In the genomic region with DNA sequence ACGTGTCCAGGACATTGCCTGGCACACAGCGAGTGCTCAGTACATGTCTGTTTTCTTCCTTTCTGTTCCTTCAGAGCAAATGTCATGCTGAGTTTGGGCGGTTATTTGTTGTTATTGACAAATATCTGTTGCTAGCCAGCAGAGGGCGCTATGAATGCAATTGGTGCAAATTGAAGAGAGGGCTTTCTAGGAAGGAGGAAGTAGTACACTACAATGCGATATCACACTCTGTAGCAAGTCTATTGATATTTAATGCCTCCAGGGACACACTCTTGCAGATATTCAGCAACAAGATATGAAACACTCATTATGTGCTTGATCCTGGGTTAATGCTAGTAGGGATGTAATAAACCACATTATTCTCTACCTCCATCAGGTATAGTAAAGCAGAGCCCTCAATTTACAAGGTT, we compare ENCODE assay signal across 8 cellular contexts.
DNase-seq lines count a peak whose midpoint lies in the region; ATAC-seq lines count a peak whose summit lies in the region.

No MANE protein-coding gene starts in this region.

- DNase-seq in SIG-M5 treated with dmso at 0.1 percent for 504 hours (lab: John Stamatoyannopoulos, UW; ENCODE audit: unreplicated experiment), result peak; percentile 75
- DNase-seq in SIG-M5 (lab: John Stamatoyannopoulos, UW), result no peak
- peak; percentile 59 for DNase-seq in NCI-H146 (lab: John Stamatoyannopoulos, UW)
- DNase-seq in SW480 (ENCODE audit: low spot score), result peak; percentile 46
- peak; percentile 64 for DNase-seq in islet precursor cell
- no peak for DNase-seq in activated effector memory CD4-positive, alpha-beta T cell treated with Interleukin-2 at 50 U/mL for 16 hours
- DNase-seq in sciatic nerve (ENCODE audit: low spot score), result no peak

- intact Hi-C loops in sciatic nerve (cut with DNase I), result no loop called here

- peak; percentile 85 for ATAC-seq in GM21619 (IDR thresholded peaks at IDR 0.05; ENCODE audit: unreplicated experiment)
- ATAC-seq in sciatic nerve, result no peak

Comparison
In these comparisons a context has a peak if more than half of its experiments do, and no peak if none do; other contexts are left out.
1. DNase-seq: peak in SIG-M5 treated with dmso at 0.1 percent for 504 hours (single experiment), NCI-H146 (single experiment), SW480 (single experiment) and islet precursor cell (single experiment); none in SIG-M5 (single experiment), activated effector memory CD4-positive, alpha-beta T cell treated with Interleukin-2 at 50 U/mL for 16 hours (single experiment) and sciatic nerve (single experiment).